8 cellular contexts compared by ENCODE assay signal in genomic region chr17:45231481-45232116, GRCh38. TPM values are rescaled to one million over a fixed set of nuclear protein-coding genes. Genes with fewer than 3 reads are reported as not detected.
DNase-seq lines count a peak whose midpoint lies in the region; ATAC-seq and TF ChIP-seq lines count a peak whose summit lies in the region.

No MANE protein-coding gene starts in this region.

- no peak overlapping the region for H3K4me3 Mint-ChIP-seq in central memory CD8-positive, alpha-beta T cell
- no peak overlapping the region for H3K4me3 Mint-ChIP-seq in nephron

- H3K4me2 ChIP-seq in DND-41 (ENCODE audit: insufficient read depth, low read length) = no peak overlapping the region
- H3K4me2 ChIP-seq in MM.1S (ENCODE audit: low read depth, low read length) = no peak overlapping the region
- no peak overlapping the region for H3K4me2 ChIP-seq in Karpas-422 (ENCODE audit: low read depth, low read length, poor library complexity, severe bottlenecking)

- intact Hi-C loops in tibial artery (cut with DNase I; ENCODE audit: low total_unique reads) = no loop called here

- H3K36me3 ChIP-seq in DND-41 (ENCODE audit: insufficient read depth, low read length) (peaks cover 68% of the 10 kb centered on the region), MM.1S (replicated peaks; ENCODE audit: insufficient read depth, low read length) (peaks cover 9% of the 10 kb centered on the region; the same call in 1 of the 2 replicates), Karpas-422 (ENCODE audit: insufficient read depth, low read length) (no peaks in the 10 kb centered on the region), tibial artery (no peaks in the 10 kb centered on the region)

- H3K4me1 Mint-ChIP-seq in central memory CD8-positive, alpha-beta T cell = peaks cover 87% of the 10 kb centered on the region
- H3K4me1 Mint-ChIP-seq in nephron = peaks cover 24% of the 10 kb centered on the region

- H3F3A ChIP-seq in MM.1S (ENCODE audit: insufficient read depth, low read length) = peaks cover 38% of the 10 kb centered on the region

- H3K36me3 Mint-ChIP-seq in central memory CD8-positive, alpha-beta T cell (ENCODE audit: insufficient read depth) = peaks cover 47% of the 10 kb centered on the region
- H3K36me3 Mint-ChIP-seq in nephron (ENCODE audit: low read depth) = no peaks in the 10 kb centered on the region

- H3K9me2 ChIP-seq in MM.1S (replicated peaks; ENCODE audit: insufficient read depth, low read length) (no peaks in the 10 kb centered on the region), Karpas-422 (replicated peaks; ENCODE audit: insufficient read depth, low read length) (no peaks in the 10 kb centered on the region)

- peak; percentile 44 for TF ChIP-seq CTCF in DND-41 (IDR thresholded peaks at IDR 0.05; ENCODE audit: borderline replicate concordance, extremely low read depth, low read length, poor library complexity, severe bottlenecking)
- TF ChIP-seq CTCF in MM.1S (IDR thresholded peaks at IDR 0.05; ENCODE audit: low read length) = peak; percentile 44
- peak in 2 of 3 experiments; percentile 14 to 20 for TF ChIP-seq CTCF in nephron (IDR thresholded peaks at IDR 0.05; ENCODE audit: unreplicated experiment in 3 of 3)
- TF ChIP-seq CTCF in tibial artery (IDR thresholded peaks at IDR 0.05) = no peak

- H3K27ac ChIP-seq in DND-41 (ENCODE audit: low read length) = peak overlapping the region; percentile 95; the same call in 1 of the 2 replicates
- no peak overlapping the region for H3K27ac ChIP-seq in MM.1S (ENCODE audit: low read length)
- H3K27ac ChIP-seq in Karpas-422 (ENCODE audit: low read length) = no peak overlapping the region
- H3K27ac ChIP-seq in tibial artery = no peak overlapping the region

- H3K27ac Mint-ChIP-seq in central memory CD8-positive, alpha-beta T cell (ENCODE audit: low read depth) = peak overlapping the region; percentile 69
- H3K27ac Mint-ChIP-seq in nephron = no peak overlapping the region

- H4K20me1 ChIP-seq in DND-41 (ENCODE audit: insufficient read depth, low read length) (peaks cover 72% of the 10 kb centered on the region), MM.1S (ENCODE audit: insufficient read depth, low read length) (no peaks in the 10 kb centered on the region), Karpas-422 (ENCODE audit: insufficient read depth, low read depth, low read length) (no peaks in the 10 kb centered on the region)

- DNase-seq in DND-41 (no peak), MM.1S (no peak), MV-4-11 (lab: John Stamatoyannopoulos, UW) (no peak), Karpas-422 (no peak), NK-92 (lab: John Stamatoyannopoulos, UW; ENCODE audit: unreplicated experiment) (no peak), tibial artery (no peak)
- no peak for DNase-seq in central memory CD8-positive, alpha-beta T cell (ENCODE audit: low spot score in 2 of 2)

- no peaks in the 10 kb centered on the region for H3K27me3 Mint-ChIP-seq in central memory CD8-positive, alpha-beta T cell
- H3K27me3 Mint-ChIP-seq in nephron (ENCODE audit: low read depth) = peaks cover 52% of the 10 kb centered on the region

- H3K4me3 ChIP-seq in DND-41 (ENCODE audit: low read depth in 1 of 2, low read length in 2 of 2) (no peak overlapping the region), MM.1S (ENCODE audit: low read length) (no peak overlapping the region), Karpas-422 (ENCODE audit: low read length) (no peak overlapping the region), tibial artery (no peak overlapping the region)

- peaks cover 91% of the 10 kb centered on the region for H3K79me2 ChIP-seq in DND-41 (ENCODE audit: insufficient read depth, low read length)
- H3K79me2 ChIP-seq in MM.1S (ENCODE audit: low read length) = peaks cover 95% of the 10 kb centered on the region
- no peaks in the 10 kb centered on the region for H3K79me2 ChIP-seq in Karpas-422 (ENCODE audit: low read length)

- H3K27me3 ChIP-seq in DND-41 (ENCODE audit: insufficient read depth, low read length, poor library complexity) (no peaks in the 10 kb centered on the region), MM.1S (replicated peaks; ENCODE audit: insufficient read depth, low read length) (no peaks in the 10 kb centered on the region), Karpas-422 (ENCODE audit: low read length) (no peaks in the 10 kb centered on the region), tibial artery (peaks cover 0 to 50% of the 10 kb centered on the region in 2 donors)

- H3K4me1 ChIP-seq in DND-41 (ENCODE audit: insufficient read depth, low read length) (peaks cover 40% of the 10 kb centered on the region), MM.1S (ENCODE audit: low read length) (peaks cover 38% of the 10 kb centered on the region), Karpas-422 (ENCODE audit: low read length) (peaks cover 12% of the 10 kb centered on the region), tibial artery (no peaks in the 10 kb centered on the region)

- ATAC-seq in DND-41 (ENCODE audit: insufficient read depth, low read depth) = no peak
- ATAC-seq in central memory CD8-positive, alpha-beta T cell (replicated peaks; ENCODE audit: extremely low read depth, poor library complexity, severe bottlenecking) = no peak

- no peaks in the 10 kb centered on the region for H3K9me3 Mint-ChIP-seq in central memory CD8-positive, alpha-beta T cell
- no peaks in the 10 kb centered on the region for H3K9me3 Mint-ChIP-seq in nephron

- H2AFZ ChIP-seq in DND-41 (ENCODE audit: low read depth, low read length) = no peak overlapping the region
- H2AFZ ChIP-seq in MM.1S (ENCODE audit: low read length) = no peak overlapping the region
- H2AFZ ChIP-seq in Karpas-422 (ENCODE audit: low read length) = no peak overlapping the region

- H3K9me3 ChIP-seq in DND-41 (ENCODE audit: insufficient read depth, low read length, severe bottlenecking) = no peaks in the 10 kb centered on the region
- no peaks in the 10 kb centered on the region for H3K9me3 ChIP-seq in MM.1S (replicated peaks; ENCODE audit: insufficient read depth, low read length)
- no peaks in the 10 kb centered on the region for H3K9me3 ChIP-seq in Karpas-422 (ENCODE audit: low read length)
- no peaks in the 10 kb centered on the region for H3K9me3 ChIP-seq in tibial artery

- H3K9ac ChIP-seq in DND-41 (ENCODE audit: low read depth, low read length) = no peak overlapping the region
- no peak overlapping the region for H3K9ac ChIP-seq in MM.1S (ENCODE audit: low read length)
- no peak overlapping the region for H3K9ac ChIP-seq in Karpas-422 (ENCODE audit: low read length)

RNA-seq across cellular contexts. Expression of gene FMNL1, which starts 9.9 kb away (rescaled TPM):
- total RNA-seq in Karpas-422 (2014; rRNA removed; shearing (Covaris generic); ENCODE audit: low replicate concordance) = not detected in 2 replicates

RNA-seq across cellular contexts. Expression of gene SPATA32, which starts 30.3 kb away (rescaled TPM):
- total RNA-seq in Karpas-422 (2014; rRNA removed; shearing (Covaris generic); ENCODE audit: low replicate concordance) = not detected in 2 replicates

Comparison
In these comparisons a context has a peak if more than half of its experiments do, and no peak if none do; other contexts are left out.
1. CTCF ChIP-seq: peak in DND-41 (single experiment), MM.1S (single experiment) and nephron (2 of 3); none in tibial artery (0 of 2).